ENCODE assay signal across 28 cellular contexts in the genomic region with DNA sequence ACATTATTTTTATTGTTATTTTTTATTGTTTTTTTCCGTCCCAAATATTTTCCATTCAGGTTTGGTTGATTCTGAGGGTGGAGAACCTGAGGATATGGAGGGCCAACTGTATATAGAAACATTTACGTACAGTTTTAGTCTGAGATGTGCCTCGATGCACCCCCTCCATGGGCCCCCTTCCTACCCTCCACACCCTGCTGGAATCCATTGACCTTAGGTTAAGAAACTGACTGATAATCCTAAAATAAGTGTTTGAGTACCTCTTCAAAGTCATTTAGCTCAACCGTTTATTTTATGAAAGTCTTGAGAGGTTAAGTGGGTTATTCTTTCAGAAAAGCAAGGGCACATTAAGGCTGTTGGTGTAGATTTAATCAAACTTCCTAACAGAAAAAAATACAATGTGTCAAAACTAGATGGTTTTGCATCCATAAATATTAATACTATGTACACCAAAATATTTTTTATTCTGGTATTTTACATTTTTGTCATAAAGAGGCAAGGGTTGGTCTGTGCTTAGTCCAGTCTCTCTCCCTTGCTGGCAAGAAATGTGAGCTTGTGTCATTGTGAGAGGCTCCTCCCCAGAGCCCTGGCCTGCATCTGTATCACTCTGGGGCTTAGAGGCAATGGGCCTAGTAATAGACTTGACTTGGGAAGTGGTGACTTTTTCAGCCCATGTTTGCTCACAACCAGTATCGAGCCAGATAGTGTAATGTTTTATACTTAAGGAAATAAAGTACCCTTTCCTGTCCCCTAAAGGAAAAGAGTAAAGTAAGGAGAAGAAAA. TPM values are rescaled to one million over a fixed set of nuclear protein-coding genes. Genes with fewer than 3 reads are reported as not detected.
A peak's percentile ranks its signal among the peaks of the same experiment; 100 is the strongest.
DNase-seq lines count a peak whose midpoint lies in the region; ATAC-seq and TF ChIP-seq lines count a peak whose summit lies in the region.
"Had no signal": no experiment of that assay in that cellular context is flagged by ENCODE, and none has a peak within 500 bp of the region (broad histone marks: within the 10 kb centered on the region; RNA-seq: fewer than 3 reads in every experiment).

No MANE protein-coding gene starts in this region.

- peak; percentile 91 for DNase-seq in DMS79 treated with DMSO at 0.1 percent for 48 hours (lab: John Stamatoyannopoulos, UW)
- peak; percentile 76 to 78 for DNase-seq in NCI-H187 (lab: John Stamatoyannopoulos, UW)
- DNase-seq in fibroblast of the aortic adventitia (ENCODE audit: low read depth) = peak; percentile 25
- no peak for DNase-seq in osteocyte (ENCODE audit: extremely low spot score, unreplicated experiment)
- DNase-seq in gastrocnemius medialis = no peak
- DNase-seq in HuH-7.5 (ENCODE audit: low spot score) = no peak
- DNase-seq in amniotic stem cell (lab: John Stamatoyannopoulos, UW) = no peak
- DNase-seq: activated B cell treated with CpG ODN at 0.5 μM for 24 hours; activated CD8-positive, alpha-beta T cell treated with anti-CD3 and anti-CD28 coated beads for 36 hours; activated T-cell treated with anti-CD3 and anti-CD28 coated beads, Interleukin-2, amount 50 U/mL, for 4 hours; AML-193; body of pancreas; Caco-2; foreskin keratinocyte; H9; NCI-H1092 treated with DMSO at 0.1 percent for 48 hours; NCI-H2171 treated with DMSO at 0.1 percent for 48 hours; NCI-H774; occipital lobe; SJCRH30; stimulated activated naive CD4-positive, alpha-beta T cell; trophoblast cell had no signal

- H3K4me1 Mint-ChIP-seq in osteocyte (ENCODE audit: unreplicated experiment) = peaks cover 10% of the 10 kb centered on the region
- H3K4me1 Mint-ChIP-seq: H9 had no signal

- H3K4me3 Mint-ChIP-seq in osteocyte (ENCODE audit: unreplicated experiment) = no peak overlapping the region
- H3K4me3 Mint-ChIP-seq: activated B cell treated with CpG ODN at 0.5 μM for 24 hours; activated CD8-positive, alpha-beta T cell treated with anti-CD3 and anti-CD28 coated beads for 36 hours; activated naive CD4-positive, alpha-beta T cell treated with anti-CD3 and anti-CD28 coated beads, Interleukin-2, amount 50 U/mL, for 24 hours; activated T-cell treated with anti-CD3 and anti-CD28 coated beads, Interleukin-2, amount 50 U/mL, for 4 hours; H9; T-helper 1 cell treated with Interleukin-12 subunit alpha and Interleukin-12 subunit beta and Interleukin-4 antibody, amounts not matched to agents 30 μg/mL and 1 μg/mL, for 36 hours had no signal

- peaks cover 43% of the 10 kb centered on the region for H3K36me3 Mint-ChIP-seq in osteocyte (ENCODE audit: unreplicated experiment)

- no peaks in the 10 kb centered on the region for H3K4me1 ChIP-seq in gastrocnemius medialis
- H3K4me1 ChIP-seq: foreskin keratinocyte, SJCRH30 had no signal

- intact Hi-C loops in gastrocnemius medialis (cut with DNase I; ENCODE audit: low total_unique reads) = no loop called here

- TF ChIP-seq CTCF in fibroblast of the aortic adventitia (IDR thresholded peaks at IDR 0.05; ENCODE audit: insufficient read depth, low read length) (no peak), osteocyte (IDR thresholded peaks at IDR 0.05) (no peak), gastrocnemius medialis (IDR thresholded peaks at IDR 0.05 in 4 of 5, conservative IDR thresholded peaks at IDR 0.05 in 1 of 5) (no peak)

- TF ChIP-seq POLR2A in gastrocnemius medialis (IDR thresholded peaks at IDR 0.05) = no peak

- H3K36me3 ChIP-seq in gastrocnemius medialis = peaks cover 0 to 89% of the 10 kb centered on the region in 2 donors

- no peaks in the 10 kb centered on the region for H3K27me3 Mint-ChIP-seq in osteocyte (ENCODE audit: unreplicated experiment)
- H3K27me3 Mint-ChIP-seq: activated B cell treated with CpG ODN at 0.5 μM for 24 hours; activated CD8-positive, alpha-beta T cell treated with anti-CD3 and anti-CD28 coated beads for 36 hours; activated naive CD4-positive, alpha-beta T cell treated with anti-CD3 and anti-CD28 coated beads, Interleukin-2, amount 50 U/mL, for 24 hours had no signal

- peak overlapping the region; percentile 6 for H3K27ac Mint-ChIP-seq in osteocyte (ENCODE audit: unreplicated experiment)
- H3K27ac Mint-ChIP-seq: activated B cell treated with CpG ODN at 0.5 μM for 24 hours; activated CD8-positive, alpha-beta T cell treated with anti-CD3 and anti-CD28 coated beads for 36 hours; activated naive CD4-positive, alpha-beta T cell treated with anti-CD3 and anti-CD28 coated beads, Interleukin-2, amount 50 U/mL, for 24 hours; H9; T-helper 1 cell treated with Interleukin-12 subunit alpha and Interleukin-12 subunit beta and Interleukin-4 antibody, amounts not matched to agents 30 μg/mL and 1 μg/mL, for 36 hours had no signal

- no peaks in the 10 kb centered on the region for H3K9me3 ChIP-seq in gastrocnemius medialis
- H3K9me3 ChIP-seq: body of pancreas, Caco-2, SJCRH30 had no signal

- ATAC-seq in gastrocnemius medialis = no peak
- ATAC-seq: activated CD8-positive, alpha-beta T cell treated with anti-CD3 and anti-CD28 coated beads for 36 hours; activated T-cell treated with anti-CD3 and anti-CD28 coated beads, Interleukin-2, amount 50 U/mL, for 4 hours; body of pancreas; foreskin keratinocyte; sciatic nerve had no signal

- in situ Hi-C loops in gastrocnemius medialis (cut with MboI; ENCODE audit: low sequenced_read_pairs in 4 of 4) = no loop called here

- no peaks in the 10 kb centered on the region for H3K9me3 Mint-ChIP-seq in osteocyte (ENCODE audit: unreplicated experiment)
- H3K9me3 Mint-ChIP-seq: activated B cell treated with CpG ODN at 0.5 μM for 24 hours; activated CD8-positive, alpha-beta T cell treated with anti-CD3 and anti-CD28 coated beads for 36 hours; activated naive CD4-positive, alpha-beta T cell treated with anti-CD3 and anti-CD28 coated beads, Interleukin-2, amount 50 U/mL, for 24 hours; activated T-cell treated with anti-CD3 and anti-CD28 coated beads, Interleukin-2, amount 50 U/mL, for 4 hours; H9; T-helper 1 cell treated with Interleukin-12 subunit alpha and Interleukin-12 subunit beta and Interleukin-4 antibody, amounts not matched to agents 30 μg/mL and 1 μg/mL, for 36 hours had no signal

- H3K27me3 ChIP-seq in gastrocnemius medialis = no peaks in the 10 kb centered on the region
- H3K27me3 ChIP-seq: body of pancreas, foreskin keratinocyte, SJCRH30 had no signal

- H3K4me3 ChIP-seq in fibroblast of the aortic adventitia (ENCODE audit: low read depth, low read length) (no peak overlapping the region), gastrocnemius medialis (no peak overlapping the region)
- H3K4me3 ChIP-seq: body of pancreas, SJCRH30 had no signal

- no peak overlapping the region for H3K27ac ChIP-seq in gastrocnemius medialis
- H3K27ac ChIP-seq: body of pancreas, foreskin keratinocyte, SJCRH30 had no signal

RNA-seq across cellular contexts. Expression of gene MTRR, which starts 15.7 kb away (rescaled TPM):
- total RNA-seq in fibroblast of the aortic adventitia (ENCODE audit: low replicate concordance) (21.6 and 40.3 TPM in 2 replicates), osteocyte (36.3 and 40.9 TPM in 2 replicates), gastrocnemius medialis (10 to 100 TPM; 27.9 to 75.1 (median 50.8) TPM)

RNA-seq across cellular contexts. Expression of gene FASTKD3, which starts 15.9 kb away (rescaled TPM):
- total RNA-seq in fibroblast of the aortic adventitia (ENCODE audit: low replicate concordance) = 5.4 and 12.1 TPM in 2 replicates
- total RNA-seq in osteocyte = 5.8 and 7.0 TPM in 2 replicates
- total RNA-seq in gastrocnemius medialis = 1 to 10 TPM; 6.8 to 9.4 (median 7.3) TPM

RNA-seq across cellular contexts. Expression of gene CFAP90, which starts 33.7 kb away (rescaled TPM):
- total RNA-seq in fibroblast of the aortic adventitia (ENCODE audit: low replicate concordance) = not detected in 2 replicates
- total RNA-seq in osteocyte = not detected in 2 replicates
- not detected for total RNA-seq in gastrocnemius medialis
- total RNA-seq: activated B cell treated with CpG ODN at 0.5 μM for 24 hours; activated CD8-positive, alpha-beta T cell treated with anti-CD3 and anti-CD28 coated beads for 36 hours; activated T-cell treated with anti-CD3 and anti-CD28 coated beads, Interleukin-2, amount 50 U/mL, for 4 hours; endothelial cell of umbilical vein; foreskin keratinocyte; HT1080; LHCN-M2; SJCRH30 had no signal

Comparison
In these comparisons a context has a peak if more than half of its experiments do, and no peak if none do; other contexts are left out.
1. DNase-seq: peak in DMS79 treated with DMSO at 0.1 percent for 48 hours (single experiment), NCI-H187 (2 of 2) and fibroblast of the aortic adventitia (single experiment); none in osteocyte (single experiment), gastrocnemius medialis (0 of 2), HuH-7.5 (single experiment) and amniotic stem cell (single experiment).